ENCODE assay signal across 17 cellular contexts in genomic region chr9:18390393-18390792, GRCh38.
DNase-seq lines count a peak whose midpoint lies in the region; ATAC-seq and TF ChIP-seq lines count a peak whose summit lies in the region.
"Had no signal": no experiment of that assay in that cellular context is flagged by ENCODE, and none has a peak within 500 bp of the region (broad histone marks: within the 10 kb centered on the region; RNA-seq: fewer than 3 reads in every experiment).

No MANE protein-coding gene starts in this region.

- intact Hi-C loops in transverse colon (cut with DNase I; ENCODE audit: low total_unique reads), result no loop called here

- CTCF ChIA-PET in activated CD4-positive, alpha-beta memory T cell treated with anti-CD3 and anti-CD28 coated beads, Interleukin-2, amount 10 ng/mL, durations not matched to agents 7 days and 5 days (lab: Charles Lee), result no interaction called here

- H3K9me3 Mint-ChIP-seq in activated CD4-positive, alpha-beta memory T cell treated with anti-CD3 and anti-CD28 coated beads, Interleukin-2, amount 10 ng/mL, durations not matched to agents 7 days and 5 days, result no peaks in the 10 kb centered on the region

- no peak overlapping the region for H3K4me3 ChIP-seq in foreskin fibroblast (ENCODE audit: low read depth in 1 of 2, low read length in 2 of 2)
- H3K4me3 ChIP-seq in transverse colon, result no peak overlapping the region
- H3K4me3 ChIP-seq: left lung, prostate gland had no signal

- no peak overlapping the region for H3K4me3 Mint-ChIP-seq in activated CD4-positive, alpha-beta memory T cell treated with anti-CD3 and anti-CD28 coated beads, Interleukin-2, amount 10 ng/mL, durations not matched to agents 7 days and 5 days
- H3K4me3 Mint-ChIP-seq: CD14-positive monocyte; naive thymus-derived CD4-positive, alpha-beta T cell had no signal

- TF ChIP-seq POLR2A in transverse colon (IDR thresholded peaks at IDR 0.05), result no peak

- in situ Hi-C loops in transverse colon (cut with MboI; ENCODE audit: low pct_ligation_motif_present in 1 of 4, low pct_unique_long_range_greater_than_20kb in 1 of 4, low sequenced_read_pairs in 3 of 4), result no loop called here

- H3K27me3 ChIP-seq in transverse colon, result no peaks in the 10 kb centered on the region
- H3K27me3 ChIP-seq: left lung had no signal

- no peaks in the 10 kb centered on the region for H3K36me3 Mint-ChIP-seq in activated CD4-positive, alpha-beta memory T cell treated with anti-CD3 and anti-CD28 coated beads, Interleukin-2, amount 10 ng/mL, durations not matched to agents 7 days and 5 days (ENCODE audit: low read depth)
- H3K36me3 Mint-ChIP-seq: CD14-positive monocyte; naive thymus-derived CD4-positive, alpha-beta T cell had no signal

- no peaks in the 10 kb centered on the region for H3K27me3 Mint-ChIP-seq in activated CD4-positive, alpha-beta memory T cell treated with anti-CD3 and anti-CD28 coated beads, Interleukin-2, amount 10 ng/mL, durations not matched to agents 7 days and 5 days

- H3K27ac ChIP-seq in transverse colon, result no peak overlapping the region
- H3K27ac ChIP-seq: left lung, prostate gland, RWPE1 had no signal

- peaks cover 0 to 3% (median 0%) of the 10 kb centered on the region in 4 donors for H3K36me3 ChIP-seq in transverse colon
- H3K36me3 ChIP-seq: left lung, prostate gland had no signal

- no peaks in the 10 kb centered on the region for H3K4me1 Mint-ChIP-seq in activated CD4-positive, alpha-beta memory T cell treated with anti-CD3 and anti-CD28 coated beads, Interleukin-2, amount 10 ng/mL, durations not matched to agents 7 days and 5 days
- H3K4me1 Mint-ChIP-seq: CD14-positive monocyte; naive thymus-derived CD4-positive, alpha-beta T cell had no signal

- POLR2A ChIA-PET in activated CD4-positive, alpha-beta memory T cell treated with anti-CD3 and anti-CD28 coated beads, Interleukin-2, amount 10 ng/mL, durations not matched to agents 7 days and 5 days (lab: Charles Lee), result no interaction called here

- H3K27ac Mint-ChIP-seq in activated CD4-positive, alpha-beta memory T cell treated with anti-CD3 and anti-CD28 coated beads, Interleukin-2, amount 10 ng/mL, durations not matched to agents 7 days and 5 days, result no peak overlapping the region
- H3K27ac Mint-ChIP-seq: CD14-positive monocyte; naive thymus-derived CD4-positive, alpha-beta T cell had no signal

- TF ChIP-seq EP300 in transverse colon (IDR thresholded peaks at IDR 0.05; ENCODE audit: low read depth), result no peak

- no peaks in the 10 kb centered on the region for H3K9me3 ChIP-seq in transverse colon
- H3K9me3 ChIP-seq: left lung, prostate gland had no signal

- DNase-seq in AG09319 (ENCODE audit: extremely low read depth, low read depth), result peak; percentile 74
- peak; percentile 92 for DNase-seq in GM04504 (ENCODE audit: low read depth)
- peak; percentile 22 for DNase-seq in RPMI7951 (ENCODE audit: low read depth)
- DNase-seq in foreskin fibroblast, result peak; percentile 70 to 85
- no peak for DNase-seq in activated CD4-positive, alpha-beta memory T cell treated with anti-CD3 and anti-CD28 coated beads, Interleukin-2, amount 10 ng/mL, durations not matched to agents 7 days and 5 days
- DNase-seq in transverse colon, result no peak
- DNase-seq: activated CD8-positive, alpha-beta memory T cell treated with anti-CD3 and anti-CD28 coated beads, Interleukin-2, amount 50 U/mL, for 4 hours; activated naive CD4-positive, alpha-beta T cell treated with anti-CD3 and anti-CD28 coated beads, Interleukin-2, amount 50 U/mL, for 16 hours; left lung; MV-4-11; naive thymus-derived CD4-positive, alpha-beta T cell; NCI-H526 treated with DMSO at 0.1 percent for 48 hours had no signal

- peaks cover 0 to 21% (median 17%) of the 10 kb centered on the region in 4 donors for H3K4me1 ChIP-seq in transverse colon
- H3K4me1 ChIP-seq: left lung had no signal

- WGBS in transverse colon (ENCODE audit: low coverage in 1 of 2), 2 donors, result 51 to 52% methylated on average over 4 of the region's 4 CpGs

- ATAC-seq in GM19328 (IDR thresholded peaks at IDR 0.05; ENCODE audit: unreplicated experiment), result no peak
- ATAC-seq: activated CD4-positive, CD25-positive, alpha-beta regulatory T cell treated with anti-CD3 and anti-CD28 coated beads, Interleukin-2, amount 50 U/mL, for 24 hours; left lung; naive thymus-derived CD4-positive, alpha-beta T cell had no signal

- TF ChIP-seq CTCF in AG09319 (IDR thresholded peaks at IDR 0.05; ENCODE audit: low read depth, low read length) (no peak; the same call in 1 of the 2 replicates), foreskin fibroblast (IDR thresholded peaks at IDR 0.05; ENCODE audit: low read depth, low read length) (no peak), transverse colon (IDR thresholded peaks at IDR 0.05) (no peak)

Comparison
In these comparisons a context has a peak if more than half of its experiments do, and no peak if none do; other contexts are left out.
1. DNase-seq: peak in AG09319 (single experiment), GM04504 (single experiment), RPMI7951 (single experiment) and foreskin fibroblast (2 of 2); none in activated CD4-positive, alpha-beta memory T cell treated with anti-CD3 and anti-CD28 coated beads, Interleukin-2, amount 10 ng/mL, durations not matched to agents 7 days and 5 days (single experiment) and transverse colon (single experiment).